8 cellular contexts compared by ENCODE assay signal in the genomic region with DNA sequence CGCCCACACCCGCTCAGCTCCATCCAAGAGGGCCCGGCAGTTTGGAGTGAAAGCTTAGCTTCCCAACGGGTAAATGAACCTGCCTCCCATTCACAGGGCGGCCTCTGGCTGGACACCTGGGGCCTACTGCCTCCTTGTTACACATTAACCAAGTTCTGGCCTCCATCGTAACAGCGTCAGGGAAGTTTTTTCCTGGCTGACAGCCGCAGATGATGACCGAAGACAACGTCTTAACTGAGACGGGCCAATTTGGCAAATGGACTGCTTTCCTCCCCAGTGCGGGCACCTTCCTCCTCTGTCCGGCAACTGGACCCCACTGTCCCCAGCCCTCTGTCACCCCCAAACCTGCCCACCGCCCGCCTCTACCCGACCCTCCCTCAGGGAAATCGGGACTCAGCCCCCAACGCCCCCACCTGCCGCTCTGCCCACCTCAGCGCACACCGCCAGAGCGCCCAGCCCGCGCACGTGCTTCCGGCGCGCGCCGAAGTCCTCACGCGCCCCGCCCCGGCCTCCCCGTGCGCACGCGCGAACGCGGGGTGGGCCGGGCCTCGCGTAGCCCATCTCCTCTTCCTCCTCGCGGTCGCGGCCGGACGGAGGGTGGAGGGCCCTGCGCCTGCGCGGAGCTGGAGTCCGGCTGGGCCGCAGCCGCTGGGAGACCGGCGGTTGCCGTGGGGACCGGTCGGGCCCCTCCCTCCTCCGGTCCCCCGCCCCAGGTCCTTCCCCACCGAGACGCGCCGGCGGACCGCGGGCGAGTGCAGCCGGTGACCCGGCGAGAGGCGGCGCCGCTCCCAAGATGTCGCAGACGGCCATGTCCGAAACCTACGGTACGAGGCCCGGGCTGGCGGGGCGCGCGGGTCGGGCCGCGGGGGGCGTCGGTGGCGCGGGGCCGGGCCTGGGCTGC. TPM values are rescaled to one million over a fixed set of nuclear protein-coding genes. Genes with fewer than 3 reads are reported as not detected.
DNase-seq lines count a peak whose midpoint lies in the region; ATAC-seq and TF ChIP-seq lines count a peak whose summit lies in the region.

TSS of gene RAB4A (plus strand) at position 565 of the 901 bp plus-strand sequence. CDS start at position 794, 229 bp downstream.

- peaks cover 3% of the 10 kb centered on the region for H3K9me3 Mint-ChIP-seq in CD8-positive, alpha-beta T cell
- H3K9me3 Mint-ChIP-seq in activated T-cell treated with anti-CD3 and anti-CD28 coated beads, Interleukin-2, amount 50 U/mL, for 4 hours: no peaks in the 10 kb centered on the region

- peak within 1 kb of the TSS; percentile 45 for H3K27ac ChIP-seq in CD8-positive, alpha-beta T cell (ENCODE audit: low read depth, low read length)
- H3K27ac ChIP-seq in esophagus (ENCODE audit: low read depth in 2 of 2, low read length in 1 of 2) (peak within 1 kb of the TSS; percentile 90 to 93), muscle layer of colon (ENCODE audit: low read depth, low read length) (peak within 1 kb of the TSS; percentile 76)

- H3K4me1 ChIP-seq in CD8-positive, alpha-beta T cell (ENCODE audit: insufficient read depth, low read length): peaks cover 31% of the 10 kb centered on the region
- peaks cover 4 to 16% of the 10 kb centered on the region in 2 donors for H3K4me1 ChIP-seq in esophagus (ENCODE audit: control insufficient read depth in 2 of 2, insufficient read depth in 2 of 2, low read length in 1 of 2)
- H3K4me1 ChIP-seq in muscle layer of colon (ENCODE audit: insufficient read depth, low read length): peaks cover 39% of the 10 kb centered on the region

- H3K9me3 ChIP-seq in CD8-positive, alpha-beta T cell (ENCODE audit: low read length): no peaks in the 10 kb centered on the region
- H3K9me3 ChIP-seq in esophagus (ENCODE audit: control insufficient read depth in 2 of 2, insufficient read depth in 1 of 2, low read depth in 1 of 2, low read length in 1 of 2) (peaks cover 0 to 4% of the 10 kb centered on the region in 2 donors), muscle layer of colon (ENCODE audit: low read length) (no peaks in the 10 kb centered on the region)

- H3K36me3 ChIP-seq in CD8-positive, alpha-beta T cell (ENCODE audit: insufficient read depth, low read length): no peaks in the 10 kb centered on the region
- H3K36me3 ChIP-seq in esophagus (ENCODE audit: control insufficient read depth in 2 of 2, insufficient read depth in 2 of 2, low read length in 1 of 2) (no peaks in the 10 kb centered on the region), muscle layer of colon (ENCODE audit: insufficient read depth, low read length) (no peaks in the 10 kb centered on the region)

- no peak for TF ChIP-seq CTCF in CD8-positive, alpha-beta T cell (IDR thresholded peaks at IDR 0.05)

- H3K9ac ChIP-seq in muscle layer of colon (ENCODE audit: low read length): peak within 1 kb of the TSS; percentile 61

- peaks cover 6% of the 10 kb centered on the region for H3K36me3 Mint-ChIP-seq in CD8-positive, alpha-beta T cell
- H3K36me3 Mint-ChIP-seq in activated T-cell treated with anti-CD3 and anti-CD28 coated beads, Interleukin-2, amount 50 U/mL, for 4 hours (ENCODE audit: insufficient read depth): no peaks in the 10 kb centered on the region

- H3K27me3 ChIP-seq in CD8-positive, alpha-beta T cell (ENCODE audit: insufficient read depth, low read length): no peaks in the 10 kb centered on the region
- no peaks in the 10 kb centered on the region for H3K27me3 ChIP-seq in esophagus (ENCODE audit: control insufficient read depth in 1 of 2, insufficient read depth in 2 of 2, low read length in 2 of 2)
- no peaks in the 10 kb centered on the region for H3K27me3 ChIP-seq in muscle layer of colon (ENCODE audit: control insufficient read depth in 1 of 2, insufficient read depth in 2 of 2, low read length in 2 of 2)

- intact Hi-C loops in CD8-positive, alpha-beta T cell (cut with DNase I, micrococcal nuclease): loop anchor here (1.0 to 10.0 kb wide), 7 partner anchors 72 to 1372 kb away; partner anchors contain the start of genes NUP133 (in 2 of the 2), ABCB10 (in 1 of the 2), CCSAP (in 1 of the 2) and COG2 (in 1 of the 2)

- peak; percentile 44 to 86 (median 71) for DNase-seq in CD8-positive, alpha-beta T cell
- peak; percentile 95 for DNase-seq in HK-2 (ENCODE audit: unreplicated experiment)
- DNase-seq in OCI-M1 (lab: John Stamatoyannopoulos, UW): peak; percentile 90
- DNase-seq in activated T-cell treated with anti-CD3 and anti-CD28 coated beads, Interleukin-2, amount 50 U/mL, for 4 hours: peak; percentile 68
- peak; percentile 48 to 50 for DNase-seq in stimulated activated CD8-positive, alpha-beta memory T cell treated with anti-CD3 and anti-CD28 coated beads, Interleukin-7, amount 100 ng/mL, for 1 hour (ENCODE audit: low read depth in 2 of 2)

- peak within 1 kb of the TSS; percentile 84 for H3K4me3 ChIP-seq in CD8-positive, alpha-beta T cell (ENCODE audit: low read depth, low read length)
- H3K4me3 ChIP-seq in esophagus (ENCODE audit: low read depth in 1 of 2, low read length in 2 of 2) (peak within 1 kb of the TSS; percentile 74 to 99), muscle layer of colon (ENCODE audit: low read depth in 1 of 2, low read length in 2 of 2) (peak within 1 kb of the TSS; percentile 66 to 80)

- H3K4me1 Mint-ChIP-seq in CD8-positive, alpha-beta T cell (ENCODE audit: low read depth): peaks cover 37% of the 10 kb centered on the region
- peaks cover 32% of the 10 kb centered on the region for H3K4me1 Mint-ChIP-seq in activated T-cell treated with anti-CD3 and anti-CD28 coated beads, Interleukin-2, amount 50 U/mL, for 4 hours (ENCODE audit: low read depth)

- CTCF ChIA-PET in CD8-positive, alpha-beta T cell (lab: Charles Lee): interaction anchor here (1.6 to 3.3 kb wide), 4 partner anchors 12 to 211 kb away, joined by 4 to 21 read pairs (median 7); no protein-coding TSS in a partner anchor

- H3K27ac Mint-ChIP-seq in CD8-positive, alpha-beta T cell: peak within 1 kb of the TSS; percentile 83

- WGBS in esophagus, 2 donors: 14 to 15% methylated on average over 71 to 95 of the region's 95 CpGs

- POLR2A ChIA-PET in CD8-positive, alpha-beta T cell (lab: Charles Lee): interaction anchor here (1.6 kb wide), 1 partner anchor 72 kb away, joined by 5 read pairs; the partner anchor contains the start of gene CCSAP

- no peaks in the 10 kb centered on the region for H3K27me3 Mint-ChIP-seq in CD8-positive, alpha-beta T cell (ENCODE audit: low read depth)
- H3K27me3 Mint-ChIP-seq in activated T-cell treated with anti-CD3 and anti-CD28 coated beads, Interleukin-2, amount 50 U/mL, for 4 hours (ENCODE audit: low read depth): no peaks in the 10 kb centered on the region

- peak; percentile 86 for ATAC-seq in CD8-positive, alpha-beta T cell
- ATAC-seq in GM19455 (IDR thresholded peaks at IDR 0.05; ENCODE audit: unreplicated experiment): peak; percentile 94
- peak; percentile 88 to 91 for ATAC-seq in activated T-cell treated with anti-CD3 and anti-CD28 coated beads, Interleukin-2, amount 50 U/mL, for 4 hours

- H3K4me3 Mint-ChIP-seq in CD8-positive, alpha-beta T cell: peak within 1 kb of the TSS; percentile 98
- peak within 1 kb of the TSS; percentile 89 for H3K4me3 Mint-ChIP-seq in activated T-cell treated with anti-CD3 and anti-CD28 coated beads, Interleukin-2, amount 50 U/mL, for 4 hours

RNA-seq across cellular contexts. Expression of gene RAB4A, which starts in this region (rescaled TPM):
- 10 to 100 TPM; 26.7 to 29.7 TPM for total RNA-seq in CD8-positive, alpha-beta T cell
- total RNA-seq in activated T-cell treated with anti-CD3 and anti-CD28 coated beads, Interleukin-2, amount 50 U/mL, for 4 hours: 10 to 100 TPM; 24.0 to 30.3 (median 25.6) TPM
- polyA plus RNA-seq in esophagus: 10 to 100 TPM; 15.0 to 36.6 TPM

Comparison
In these comparisons a context has a peak if more than half of its experiments do, and no peak if none do; other contexts are left out.
1. Peak in every context shown above with its lines: DNase-seq, ATAC-seq, H3K4me3 ChIP-seq and H3K27ac ChIP-seq.